Comparison of ENCODE assay signal across 8 cellular contexts in the genomic region with DNA sequence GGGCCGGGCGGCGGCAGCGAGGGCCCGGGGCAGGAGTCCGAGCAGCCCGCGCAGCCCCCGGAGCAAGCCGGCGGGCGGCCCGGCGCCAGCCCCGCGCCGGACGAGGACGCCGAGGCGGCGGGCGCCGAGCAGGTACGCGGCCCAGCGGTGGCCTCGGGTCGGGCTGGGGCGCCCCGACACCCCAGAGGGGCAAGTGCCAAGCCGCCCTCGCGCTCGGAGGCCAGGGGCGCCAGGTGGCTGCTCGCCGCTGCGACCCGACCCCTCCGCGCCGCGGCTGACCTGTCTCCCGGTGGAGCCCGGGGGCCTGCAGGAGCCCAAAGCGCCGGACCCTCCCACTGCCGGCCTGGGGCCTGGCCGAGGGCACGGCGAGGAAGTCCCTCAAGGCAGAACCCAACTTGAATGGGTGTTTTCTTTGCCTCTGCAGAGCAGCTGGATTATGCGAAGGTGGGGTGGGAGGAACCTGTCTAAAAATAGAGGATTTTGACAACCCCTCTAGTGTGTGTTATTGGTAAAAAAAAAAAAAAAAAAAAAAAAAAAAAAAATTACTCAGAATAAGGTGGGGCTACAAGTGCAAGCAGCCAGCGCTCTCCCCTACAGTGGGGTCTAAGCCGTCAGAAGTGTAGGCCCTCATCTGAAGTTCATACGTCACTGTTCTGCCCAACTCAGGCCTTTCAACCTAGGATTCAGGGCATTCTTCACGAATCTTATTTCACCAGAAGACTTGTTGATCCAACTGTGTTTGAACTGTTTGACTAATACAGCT. TPM values are rescaled to one million over a fixed set of nuclear protein-coding genes. Genes with fewer than 3 reads are reported as not detected.
DNase-seq lines count a peak whose midpoint lies in the region; TF ChIP-seq lines count a peak whose summit lies in the region.

No MANE protein-coding gene starts in this region.

- peaks cover 18% of the 10 kb centered on the region for H3K79me2 ChIP-seq in fibroblast of lung (ENCODE audit: control insufficient read depth, insufficient read depth, low read length)

- H3K4me3 ChIP-seq in HAP-1 (peak overlapping the region; percentile 48), MG63 (peak overlapping the region; percentile 56), fibroblast of lung (replicated peaks in 1 of 4; ENCODE audit: control extremely low read depth in 1 of 4, insufficient read depth in 1 of 4, low read depth in 3 of 4, low read length in 4 of 4) (peak overlapping the region; percentile 55 to 71 (median 66))

- peaks cover 10% of the 10 kb centered on the region for H3K36me3 Mint-ChIP-seq in activated T-cell treated with anti-CD3 and anti-CD28 coated beads, Interleukin-2, amount 50 U/mL, for 24 hours (ENCODE audit: low read depth)
- H3K36me3 Mint-ChIP-seq in nephron (ENCODE audit: low read depth), result peaks cover 25% of the 10 kb centered on the region

- no peaks in the 10 kb centered on the region for H3K9me3 Mint-ChIP-seq in activated T-cell treated with anti-CD3 and anti-CD28 coated beads, Interleukin-2, amount 50 U/mL, for 24 hours
- H3K9me3 Mint-ChIP-seq in nephron, result no peaks in the 10 kb centered on the region

- TF ChIP-seq CTCF in fibroblast of lung (conservative IDR thresholded peaks at IDR 0.05 in 1 of 2, IDR thresholded peaks at IDR 0.05 in 1 of 2; ENCODE audit: low read depth in 1 of 2, low read length in 2 of 2), result no peak
- TF ChIP-seq CTCF in nephron (IDR thresholded peaks at IDR 0.05; ENCODE audit: unreplicated experiment in 3 of 3), result no peak

- no peaks in the 10 kb centered on the region for H4K20me1 ChIP-seq in fibroblast of lung (ENCODE audit: control insufficient read depth, extremely low read depth, insufficient read depth, low read length)

- peaks cover 30% of the 10 kb centered on the region for H3K4me1 ChIP-seq in HAP-1
- peaks cover 8% of the 10 kb centered on the region for H3K4me1 ChIP-seq in fibroblast of lung (ENCODE audit: control insufficient read depth, extremely low read depth, insufficient read depth, low read length)

- peaks cover 39% of the 10 kb centered on the region for H3K4me1 Mint-ChIP-seq in activated T-cell treated with anti-CD3 and anti-CD28 coated beads, Interleukin-2, amount 50 U/mL, for 24 hours (ENCODE audit: low read depth)
- H3K4me1 Mint-ChIP-seq in nephron, result peaks cover 40% of the 10 kb centered on the region

- no peaks in the 10 kb centered on the region for H3K27me3 Mint-ChIP-seq in activated T-cell treated with anti-CD3 and anti-CD28 coated beads, Interleukin-2, amount 50 U/mL, for 24 hours
- peaks cover 3% of the 10 kb centered on the region for H3K27me3 Mint-ChIP-seq in nephron (ENCODE audit: low read depth)

- H2AFZ ChIP-seq in fibroblast of lung (ENCODE audit: low read length), result peak overlapping the region; percentile 16

- peak overlapping the region; percentile 72 for H3K4me2 ChIP-seq in fibroblast of lung (ENCODE audit: extremely low read depth, insufficient read depth, low read length)

- H3K9me3 ChIP-seq in HAP-1 (no peaks in the 10 kb centered on the region), MG63 (no peaks in the 10 kb centered on the region), fibroblast of lung (ENCODE audit: control insufficient read depth, insufficient read depth, low read depth, low read length) (no peaks in the 10 kb centered on the region)

- peak overlapping the region; percentile 73 for H3K4me3 Mint-ChIP-seq in activated T-cell treated with anti-CD3 and anti-CD28 coated beads, Interleukin-2, amount 50 U/mL, for 24 hours
- peak overlapping the region; percentile 79 to 87 (median 82) for H3K4me3 Mint-ChIP-seq in nephron

- peak overlapping the region; percentile 74 for H3K9ac ChIP-seq in fibroblast of lung (ENCODE audit: insufficient read depth, low read length)

- H3K27me3 ChIP-seq in HAP-1 (ENCODE audit: low read depth) (no peaks in the 10 kb centered on the region), MG63 (no peaks in the 10 kb centered on the region), fibroblast of lung (ENCODE audit: control insufficient read depth, insufficient read depth, low read length) (no peaks in the 10 kb centered on the region)

- peak overlapping the region; percentile 16 for H3K27ac Mint-ChIP-seq in activated T-cell treated with anti-CD3 and anti-CD28 coated beads, Interleukin-2, amount 50 U/mL, for 24 hours
- H3K27ac Mint-ChIP-seq in nephron, result peak overlapping the region; percentile 41 to 68 (median 58)

- H3K27ac ChIP-seq in fibroblast of lung (ENCODE audit: insufficient read depth, low read length), result peak overlapping the region; percentile 42

- DNase-seq in NCI-H1694 (lab: John Stamatoyannopoulos, UW), result peak; percentile 23
- no peak for DNase-seq in NCI-H1694 treated with DMSO at 0.1 percent for 48 hours (lab: John Stamatoyannopoulos, UW)
- peak in 1 of 2 experiments; percentile 48 for DNase-seq in HAP-1 (ENCODE audit: low spot score in 2 of 2)
- DNase-seq in MG63, result peak; percentile 16
- peak; percentile 68 for DNase-seq in activated T-cell treated with anti-CD3 and anti-CD28 coated beads, Interleukin-2, amount 50 U/mL, for 24 hours
- DNase-seq in fibroblast of lung (ENCODE audit: low read depth in 2 of 2), result peak in 1 of 2 donors; percentile 20
- no peak for DNase-seq in LoVo (ENCODE audit: low spot score)

- in situ Hi-C loops in HAP-1 (cut with MboI; ENCODE audit: low sequenced_read_pairs), result no loop called here

- H3K36me3 ChIP-seq in HAP-1 (replicated peaks), result peaks cover 4% of the 10 kb centered on the region
- H3K36me3 ChIP-seq in MG63, result no peaks in the 10 kb centered on the region; the same call in 1 of the 2 replicates
- no peaks in the 10 kb centered on the region for H3K36me3 ChIP-seq in fibroblast of lung (ENCODE audit: control insufficient read depth, insufficient read depth, low read length)

RNA-seq across cellular contexts. Expression of a gene that starts 0.6 kb away (rescaled TPM):
- total RNA-seq in MG63 (2014; rRNA removed; shearing (Covaris generic); ENCODE audit: low replicate concordance), result 3.5 and 5.8 TPM in 2 replicates
- total RNA-seq in fibroblast of lung, result 14.0 and 23.6 TPM in 2 replicates
- 15.3 and 27.7 TPM in 2 replicates for polyA plus RNA-seq in fibroblast of lung
- polyA plus RNA-seq in fibroblast of lung (2012), result 11.2 and 21.7 TPM in 2 replicates
- polyA minus RNA-seq in fibroblast of lung (ENCODE audit: low replicate concordance), result 1.3 and 2.0 TPM in 2 replicates

Comparison
In these comparisons a context has a peak if more than half of its experiments do, and no peak if none do; other contexts are left out.
1. DNase-seq: peak in NCI-H1694 (single experiment), MG63 (single experiment) and activated T-cell treated with anti-CD3 and anti-CD28 coated beads, Interleukin-2, amount 50 U/mL, for 24 hours (single experiment); none in NCI-H1694 treated with DMSO at 0.1 percent for 48 hours (single experiment) and LoVo (single experiment).
2. Peak in every context shown above with its lines, with median percentiles within 50 percentile points of each other: H3K4me3 ChIP-seq.